In genomic region chr17:57372156-57372555, GRCh38 we compare ENCODE assay signal across 11 cellular contexts.
DNase-seq lines count a peak whose midpoint lies in the region; ATAC-seq and TF ChIP-seq lines count a peak whose summit lies in the region.
"Had no signal": no experiment of that assay in that cellular context is flagged by ENCODE, and none has a peak within 500 bp of the region (broad histone marks: within the 10 kb centered on the region; RNA-seq: fewer than 3 reads in every experiment).

No MANE protein-coding gene starts in this region.

- no peak overlapping the region for H4K91ac ChIP-seq in IMR-90 (ENCODE audit: insufficient read depth, low read depth, low read length)

- H4K20me1 ChIP-seq in IMR-90 (ENCODE audit: insufficient read depth, low read length), result no peaks in the 10 kb centered on the region

- TF ChIP-seq CTCF in IMR-90 (conservative IDR thresholded peaks at IDR 0.05; ENCODE audit: low read depth, low read length), result no peak
- no peak for TF ChIP-seq CTCF in astrocyte of the cerebellum (IDR thresholded peaks at IDR 0.05; ENCODE audit: low read depth, low read length, missing control alignments)
- no peak for TF ChIP-seq CTCF in sigmoid colon (IDR thresholded peaks at IDR 0.05)
- no peak for TF ChIP-seq CTCF in A673 (conservative IDR thresholded peaks at IDR 0.05; ENCODE audit: low read depth, low read length)

- H3K27ac ChIP-seq in IMR-90 (ENCODE audit: insufficient read depth, low read length) (no peak overlapping the region), sigmoid colon (no peak overlapping the region), A673 (ENCODE audit: low read depth, low read length, poor library complexity, severe bottlenecking) (no peak overlapping the region)
- H3K27ac ChIP-seq: gastrocnemius medialis had no signal

- no CpG with 5 or more reads among the region's 3 CpGs for WGBS in IMR-90 (ENCODE audit: extremely low coverage in 2 of 2, insufficient read length in 1 of 2), 2 experiments
- 17 to 67% methylated on average over 3 of the region's 3 CpGs for WGBS in sigmoid colon, 2 donors

- H3K4me3 ChIP-seq in IMR-90 (ENCODE audit: insufficient read depth, low read depth, low read length) (no peak overlapping the region), astrocyte of the cerebellum (ENCODE audit: low read depth, low read length) (no peak overlapping the region), sigmoid colon (no peak overlapping the region), A673 (ENCODE audit: low read depth, low read length, poor library complexity, severe bottlenecking) (no peak overlapping the region)
- H3K4me3 ChIP-seq: gastrocnemius medialis had no signal

- no peaks in the 10 kb centered on the region; the same call in none of the 2 replicates for H3K9me3 ChIP-seq in IMR-90 (ENCODE audit: control insufficient read depth, insufficient read depth, low read length)
- peaks cover 0 to 3% (median 0%) of the 10 kb centered on the region in 4 donors for H3K9me3 ChIP-seq in sigmoid colon
- H3K9me3 ChIP-seq in A673 (ENCODE audit: low read depth, low read length, poor library complexity, severe bottlenecking), result peaks cover 8% of the 10 kb centered on the region
- H3K9me3 ChIP-seq: gastrocnemius medialis had no signal

- H4K5ac ChIP-seq in IMR-90 (ENCODE audit: low read depth, low read length), result no peak overlapping the region

- peaks cover 7% of the 10 kb centered on the region for H3K9me1 ChIP-seq in IMR-90 (ENCODE audit: insufficient read depth, low read length)

- TF ChIP-seq POLR2A in IMR-90 (IDR thresholded peaks at IDR 0.05; ENCODE audit: low read depth, low read length), result no peak
- TF ChIP-seq POLR2A in sigmoid colon (IDR thresholded peaks at IDR 0.05), result no peak
- TF ChIP-seq POLR2A in GM18505 (IDR thresholded peaks at IDR 0.05; ENCODE audit: borderline replicate concordance, extremely low read depth, insufficient read depth, insufficient read length), result no peak

- no peak overlapping the region for H3K4me2 ChIP-seq in IMR-90 (ENCODE audit: low read depth, low read length)

- H2BK120ac ChIP-seq in IMR-90 (ENCODE audit: low read depth, low read length), result no peak overlapping the region

- no peak overlapping the region for H2AK9ac ChIP-seq in IMR-90 (replicated peaks; ENCODE audit: low read depth, low read length, poor library complexity)

- no peak overlapping the region for H3K56ac ChIP-seq in IMR-90 (ENCODE audit: extremely low read depth, insufficient read depth, low read length)

- no peak for TF ChIP-seq EP300 in sigmoid colon (IDR thresholded peaks at IDR 0.05)

- CTCF ChIA-PET in IMR-90 (lab: Yijun Ruan, JAX) (interaction anchor here (0.7 kb wide), 2 partner anchors 115 to 129 kb away, joined by 3 to 4 read pairs; no protein-coding TSS in a partner anchor), A673 (lab: Charles Lee) (no interaction called here)

- dilution Hi-C loops in IMR-90 (cut with HindIII; ENCODE audit: low sequenced_read_pairs, unreplicated experiment), result no loop called here

- TF ChIP-seq RAD21 in IMR-90 (IDR thresholded peaks at IDR 0.05; ENCODE audit: low read length), result no peak

- POLR2A ChIA-PET in IMR-90 (lab: Charles Lee; ENCODE audit: unreplicated experiment) (interaction anchor here (0.6 to 0.7 kb wide), 3 partner anchors 30 to 291 kb away, joined by 3 read pairs; no protein-coding TSS in a partner anchor), A673 (lab: Charles Lee; ENCODE audit: low non-redundant PET) (no interaction called here)

- no peak overlapping the region for H3K14ac ChIP-seq in IMR-90 (replicated peaks; ENCODE audit: low read depth, low read length)

- H3K36me3 ChIP-seq in IMR-90 (ENCODE audit: control insufficient read depth, insufficient read depth, low read length) (no peaks in the 10 kb centered on the region), sigmoid colon (no peaks in the 10 kb centered on the region), A673 (ENCODE audit: insufficient read depth, low read length, poor library complexity, severe bottlenecking) (no peaks in the 10 kb centered on the region)
- H3K36me3 ChIP-seq: gastrocnemius medialis had no signal

- no peak overlapping the region for H3K18ac ChIP-seq in IMR-90 (ENCODE audit: low read depth, low read length)

- H2BK15ac ChIP-seq in IMR-90 (ENCODE audit: low read depth, low read length), result no peak overlapping the region

- intact Hi-C loops in IMR-90 (cut with micrococcal nuclease) (loop anchor here (5.0 kb wide), 1 partner anchor 115 kb away; the partner anchor contains the start of gene MSI2), sigmoid colon (cut with DNase I) (no loop called here), A673 (cut with micrococcal nuclease; ENCODE audit: unreplicated experiment) (no loop called here)

- H2AFZ ChIP-seq in IMR-90 (replicated peaks; ENCODE audit: low read length, poor library complexity), result no peak overlapping the region

- no peak overlapping the region for H2BK5ac ChIP-seq in IMR-90 (ENCODE audit: low read depth, low read length, poor library complexity, severe bottlenecking)

- H3K23ac ChIP-seq in IMR-90 (ENCODE audit: low read depth, low read length), result no peak overlapping the region

- no peak overlapping the region for H4K8ac ChIP-seq in IMR-90 (ENCODE audit: low read depth in 2 of 2, low read length in 2 of 2)

- H3K4me1 ChIP-seq in IMR-90 (ENCODE audit: control insufficient read depth, insufficient read depth, low read length) (peaks cover 11% of the 10 kb centered on the region), sigmoid colon (no peaks in the 10 kb centered on the region), A673 (ENCODE audit: insufficient read depth, low read length, poor library complexity, severe bottlenecking) (peaks cover 6% of the 10 kb centered on the region)

- no peak overlapping the region for H2AK5ac ChIP-seq in IMR-90 (ENCODE audit: low read depth, low read length)

- in situ Hi-C loops in ACHN (cut with HindIII; ENCODE audit: low pct_ligation_motif_present, low pct_unique_long_range_greater_than_20kb, low sequenced_read_pairs) (no loop called here), IMR-90 (cut with MboI; ENCODE audit: low sequenced_read_pairs) (no loop called here), astrocyte of the cerebellum (cut with HindIII; ENCODE audit: low sequenced_read_pairs) (no loop called here)

- H3K4ac ChIP-seq in IMR-90 (ENCODE audit: low read depth, low read length), result no peak overlapping the region

- ATAC-seq in IMR-90 (ENCODE audit: low read depth), result no peak
- peak; percentile 61 for ATAC-seq in left lobe of liver
- ATAC-seq in GM18907 (IDR thresholded peaks at IDR 0.05; ENCODE audit: unreplicated experiment), result no peak
- ATAC-seq in GM18505 (IDR thresholded peaks at IDR 0.05; ENCODE audit: unreplicated experiment), result no peak
- ATAC-seq: gastrocnemius medialis had no signal

- H3K79me1 ChIP-seq in IMR-90 (ENCODE audit: low read depth in 1 of 2, low read length in 2 of 2), result peaks cover 6 to 13% of the 10 kb centered on the region in 2 experiments; a peak in 3 of 4 replicates

- DNase-seq in ACHN (peak; percentile 91), IMR-90 (peak; percentile 66), astrocyte of the cerebellum (ENCODE audit: low read depth) (peak; percentile 78), left lobe of liver (ENCODE audit: low spot score) (no peak), sigmoid colon (no peak), A673 (ENCODE audit: low spot score) (no peak)
- DNase-seq: gastrocnemius medialis, NCI-H2171 treated with DMSO at 0.1 percent for 48 hours, nucleus accumbens had no signal

- H3K9ac ChIP-seq in IMR-90 (ENCODE audit: low read depth, low read length), result no peak overlapping the region

- no peak overlapping the region for H2BK20ac ChIP-seq in IMR-90 (ENCODE audit: low read depth, low read length)

- H3K27me3 ChIP-seq in IMR-90 (ENCODE audit: control insufficient read depth, insufficient read depth, low read length) (no peaks in the 10 kb centered on the region), sigmoid colon (no peaks in the 10 kb centered on the region), A673 (replicated peaks; ENCODE audit: insufficient read depth, low read depth, low read length, poor library complexity) (no peaks in the 10 kb centered on the region)
- H3K27me3 ChIP-seq: gastrocnemius medialis had no signal

- BruUV-seq in IMR-90 (replicated peaks; lab: Mats Ljungman, UMichigan) (no TSS peak), A673 (replicated peaks; lab: Mats Ljungman, UMichigan) (no TSS peak)

TF ChIP-seq in IMR-90, 13 proteins besides CTCF, POLR2A, EP300 and RAD21:
- no peak for TF ChIP-seq NFE2L2 (IDR thresholded peaks at IDR 0.05; ENCODE audit: low read depth, low read length)
- no peak for TF ChIP-seq RFX5 (IDR thresholded peaks at IDR 0.05; ENCODE audit: low read depth, low read length)
- TF ChIP-seq, protein P1, sequence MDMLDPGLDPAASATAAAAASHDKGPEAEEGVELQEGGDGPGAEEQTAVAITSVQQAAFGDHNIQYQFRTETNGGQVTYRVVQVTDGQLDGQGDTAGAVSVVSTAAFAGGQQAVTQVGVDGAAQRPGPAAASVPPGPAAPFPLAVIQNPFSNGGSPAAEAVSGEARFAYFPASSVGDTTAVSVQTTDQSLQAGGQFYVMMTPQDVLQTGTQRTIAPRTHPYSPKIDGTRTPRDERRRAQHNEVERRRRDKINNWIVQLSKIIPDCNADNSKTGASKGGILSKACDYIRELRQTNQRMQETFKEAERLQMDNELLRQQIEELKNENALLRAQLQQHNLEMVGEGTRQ (IDR thresholded peaks at IDR 0.05; ENCODE audit: low read depth, low read length), result no peak
- no peak for TF ChIP-seq BHLHE40 (IDR thresholded peaks at IDR 0.05; ENCODE audit: low read depth, low read length)
- no peak for TF ChIP-seq MXI1 (IDR thresholded peaks at IDR 0.05; ENCODE audit: borderline replicate concordance, low read depth, low read length)
- no peak for TF ChIP-seq MAFK (IDR thresholded peaks at IDR 0.05; ENCODE audit: low read depth, low read length)
- no peak for TF ChIP-seq MAZ (IDR thresholded peaks at IDR 0.05; ENCODE audit: borderline replicate concordance, low read depth, low read length)
- TF ChIP-seq CEBPB (IDR thresholded peaks at IDR 0.05; ENCODE audit: low read depth, low read length), result no peak
- TF ChIP-seq FOS (IDR thresholded peaks at IDR 0.05; ENCODE audit: low read depth, low read length), result no peak
- no peak for TF ChIP-seq ELK1 (IDR thresholded peaks at IDR 0.05; ENCODE audit: borderline replicate concordance, low read depth, low read length)
- no peak for TF ChIP-seq RCOR1 (IDR thresholded peaks at IDR 0.05; ENCODE audit: insufficient replicate concordance, low read length)
- no peak for TF ChIP-seq CHD1 (IDR thresholded peaks at IDR 0.05; ENCODE audit: low read depth, low read length)
- no peak for TF ChIP-seq SMC3 (IDR thresholded peaks at IDR 0.05; ENCODE audit: low read depth, low read length)
TF ChIP-seq in IMR-90: peak in this region for 0.

Comparison
In these comparisons a context has a peak if more than half of its experiments do, and no peak if none do; other contexts are left out.
1. DNase-seq: peak in ACHN (single experiment), IMR-90 (single experiment) and astrocyte of the cerebellum (single experiment); none in left lobe of liver (single experiment), sigmoid colon (single experiment) and A673 (single experiment).